In the genomic region with DNA sequence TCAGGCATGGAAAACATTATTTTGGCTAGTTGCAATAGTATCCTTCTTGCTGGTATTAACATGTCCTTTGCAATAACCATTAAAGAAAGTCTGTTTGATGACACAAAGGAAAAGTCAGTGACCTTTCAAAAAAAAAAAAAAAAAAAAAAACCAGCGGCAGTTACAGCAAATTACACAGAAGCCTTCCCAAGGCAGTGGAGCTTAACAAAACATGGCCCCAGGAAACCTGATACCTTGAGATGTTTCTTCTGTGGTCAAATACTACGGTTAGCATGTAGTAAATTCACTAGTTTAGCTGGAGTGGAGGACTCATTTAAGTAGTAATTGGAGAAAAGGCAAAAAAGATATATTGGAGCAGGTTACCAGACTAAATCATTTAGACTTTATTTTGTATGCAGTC, we compare ENCODE assay signal across 19 cellular contexts.
"Had no signal": no experiment of that assay in that cellular context is flagged by ENCODE, and none has a peak within 500 bp of the region (broad histone marks: within the 10 kb centered on the region; RNA-seq: fewer than 3 reads in every experiment).

No MANE protein-coding gene starts in this region.

- H3K4me1 Mint-ChIP-seq: memory B cell; natural killer cell; stimulated activated naive B cell treated with anti-CD40 and anti-IgM and Interleukin-4, amounts not matched to agents 10 μg/mL and 1 μg/mL and 100 μg/mL, for 72 hours had no signal

- FAIRE-seq: frontal cortex, keratinocyte, small intestine had no signal

- H3K36me3 Mint-ChIP-seq: memory B cell; natural killer cell; stimulated activated naive B cell treated with anti-CD40 and anti-IgM and Interleukin-4, amounts not matched to agents 10 μg/mL and 1 μg/mL and 100 μg/mL, for 72 hours had no signal

- H3K4me3 Mint-ChIP-seq: memory B cell; natural killer cell; neural crest cell; stimulated activated naive B cell treated with anti-CD40 and anti-IgM and Interleukin-4, amounts not matched to agents 10 μg/mL and 1 μg/mL and 100 μg/mL, for 72 hours; stimulated activated naive CD8-positive, alpha-beta T cell treated with anti-CD3 and anti-CD28 coated beads, Interleukin-15, Interleukin-2, amounts not matched to agents 100 ng/mL and 50 ng/mL, for 24 hours had no signal

- H3K9me3 Mint-ChIP-seq: memory B cell; neural crest cell; stimulated activated naive CD8-positive, alpha-beta T cell treated with anti-CD3 and anti-CD28 coated beads, Interleukin-15, Interleukin-2, amounts not matched to agents 100 ng/mL and 50 ng/mL, for 24 hours had no signal

- DNase-seq: cortex of kidney; dorsolateral prefrontal cortex; effector CD4-positive, alpha-beta T cell; head of caudate nucleus; natural killer cell; right lobe of liver; small intestine; stimulated activated CD4-positive, alpha-beta T cell treated with anti-CD3 and anti-CD28 coated beads, Interleukin-15, amount 100 ng/mL, for 24 hours; stimulated activated CD4-positive, alpha-beta T cell treated with anti-CD3 and anti-CD28 coated beads, Interleukin-2, amount 100 ng/mL, for 48 hours; stimulated activated naive B cell treated with anti-CD40 and anti-IgM and Interleukin-4, amounts not matched to agents 10 μg/mL and 1 μg/mL and 100 μg/mL, for 72 hours; transverse colon; upper lobe of right lung had no signal

- ATAC-seq: left lobe of liver; natural killer cell; right lobe of liver; stimulated activated naive B cell treated with anti-CD40 and anti-IgM and Interleukin-4, amounts not matched to agents 10 μg/mL and 1 μg/mL and 100 μg/mL, for 72 hours; upper lobe of right lung had no signal

- H3K27me3 Mint-ChIP-seq: memory B cell; progenitor cell of endocrine pancreas; stimulated activated naive B cell treated with anti-CD40 and anti-IgM and Interleukin-4, amounts not matched to agents 10 μg/mL and 1 μg/mL and 100 μg/mL, for 72 hours; stimulated activated naive CD8-positive, alpha-beta T cell treated with anti-CD3 and anti-CD28 coated beads, Interleukin-15, Interleukin-2, amounts not matched to agents 100 ng/mL and 50 ng/mL, for 24 hours had no signal

- H3K27ac Mint-ChIP-seq: memory B cell; natural killer cell; progenitor cell of endocrine pancreas; stimulated activated naive B cell treated with anti-CD40 and anti-IgM and Interleukin-4, amounts not matched to agents 10 μg/mL and 1 μg/mL and 100 μg/mL, for 72 hours; stimulated activated naive CD8-positive, alpha-beta T cell treated with anti-CD3 and anti-CD28 coated beads, Interleukin-15, Interleukin-2, amounts not matched to agents 100 ng/mL and 50 ng/mL, for 24 hours had no signal
